29 cellular contexts compared by ENCODE assay signal in the genomic region with DNA sequence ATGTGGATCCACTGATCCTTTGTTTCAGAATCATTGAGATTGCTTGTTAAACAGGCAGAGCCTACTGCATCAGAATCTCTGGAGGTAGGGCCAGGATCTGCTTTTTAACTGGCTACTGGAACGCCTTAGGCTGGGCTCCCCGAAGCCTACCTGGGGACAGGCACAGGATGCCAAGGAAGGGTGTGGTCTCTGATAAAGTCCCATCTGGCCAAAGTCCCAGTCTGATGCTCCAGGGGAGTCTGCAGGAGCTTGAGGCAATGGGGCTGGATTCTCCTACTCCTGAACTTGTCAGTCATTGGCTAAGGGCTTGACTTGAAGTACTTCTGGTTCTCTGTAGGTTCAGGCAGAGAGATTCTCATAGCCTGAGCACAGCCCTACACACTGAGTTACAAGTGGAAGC. TPM values are rescaled to one million over a fixed set of nuclear protein-coding genes. Genes with fewer than 3 reads are reported as not detected.
"Had no signal": no experiment of that assay in that cellular context is flagged by ENCODE, and none has a peak within 500 bp of the region (broad histone marks: within the 10 kb centered on the region; RNA-seq: fewer than 3 reads in every experiment).

No MANE protein-coding gene starts in this region.

- H3K4me3 Mint-ChIP-seq: effector memory CD8-positive, alpha-beta T cell; mesothelial cell of epicardium; naive B cell; natural killer cell treated with Interleukin-12 subunit alpha and Interleukin-12 subunit beta and Interleukin-15 and Interleukin-18, amount 100 ng/mL, for 72 hours; neural crest cell; stimulated activated effector memory CD8-positive, alpha-beta T cell treated with anti-CD3 and anti-CD28 coated beads, Interleukin-12 subunit alpha, Interleukin-12 subunit beta, amount 100 ng/mL, for 72 hours; type B pancreatic cell had no signal

- DNase-seq: cortex of kidney; effector memory CD8-positive, alpha-beta T cell; erythroblast; esophagus squamous epithelium; foreskin melanocyte; glutamatergic neuron; heart right ventricle; hypothalamus; mesenchymal stem cell; naive B cell; right lobe of liver; stimulated activated CD4-positive, alpha-beta T cell treated with anti-CD3 and anti-CD28 coated beads, Interleukin-2, amount 100 ng/mL, for 24 hours; stimulated activated CD4-positive, alpha-beta T cell treated with anti-CD3 and anti-CD28 coated beads, Interleukin-4, amount 100 ng/mL, for 24 hours; stimulated activated naive CD8-positive, alpha-beta T cell treated with anti-CD3 and anti-CD28 coated beads, Interleukin-15, Interleukin-2, amounts not matched to agents 100 U/mL and 50 U/mL, for 24 hours; substantia nigra; testis; tibial artery had no signal

- H3K36me3 ChIP-seq: esophagus squamous epithelium, heart right ventricle, neutrophil, right lobe of liver, tibial artery had no signal

- H3K9me3 Mint-ChIP-seq: effector memory CD8-positive, alpha-beta T cell; natural killer cell treated with Interleukin-12 subunit alpha and Interleukin-12 subunit beta and Interleukin-15 and Interleukin-18, amount 100 ng/mL, for 72 hours; stimulated activated effector memory CD8-positive, alpha-beta T cell treated with anti-CD3 and anti-CD28 coated beads, Interleukin-12 subunit alpha, Interleukin-12 subunit beta, amount 100 ng/mL, for 72 hours had no signal

- H3K27ac Mint-ChIP-seq: effector memory CD8-positive, alpha-beta T cell; mesothelial cell of epicardium; natural killer cell treated with Interleukin-12 subunit alpha and Interleukin-12 subunit beta and Interleukin-15 and Interleukin-18, amount 100 ng/mL, for 72 hours; progenitor cell of endocrine pancreas; stimulated activated effector memory CD8-positive, alpha-beta T cell treated with anti-CD3 and anti-CD28 coated beads, Interleukin-12 subunit alpha, Interleukin-12 subunit beta, amount 100 ng/mL, for 72 hours; type B pancreatic cell had no signal

- H3K4me3 ChIP-seq: esophagus squamous epithelium, heart right ventricle, mucosa of descending colon, right lobe of liver, testis, tibial artery had no signal

- H3K4me1 ChIP-seq: esophagus squamous epithelium, heart right ventricle, parathyroid adenoma, right lobe of liver, testis, tibial artery had no signal

- H3K4me1 Mint-ChIP-seq: mesothelial cell of epicardium; neural crest cell; stimulated activated effector memory CD8-positive, alpha-beta T cell treated with anti-CD3 and anti-CD28 coated beads, Interleukin-12 subunit alpha, Interleukin-12 subunit beta, amount 100 ng/mL, for 72 hours had no signal

- H3K27me3 ChIP-seq: right lobe of liver, testis had no signal

- ATAC-seq: effector memory CD8-positive, alpha-beta T cell; heart right ventricle; left lobe of liver; mucosa of descending colon; natural killer cell treated with Interleukin-12 subunit alpha and Interleukin-12 subunit beta and Interleukin-15 and Interleukin-18, amount 100 ng/mL, for 72 hours; right lobe of liver; stimulated activated effector memory CD8-positive, alpha-beta T cell treated with anti-CD3 and anti-CD28 coated beads, Interleukin-12 subunit alpha, Interleukin-12 subunit beta, amount 100 ng/mL, for 72 hours; stimulated activated naive CD8-positive, alpha-beta T cell treated with anti-CD3 and anti-CD28 coated beads, Interleukin-15, Interleukin-2, amounts not matched to agents 100 U/mL and 50 U/mL, for 24 hours had no signal

- H3K36me3 Mint-ChIP-seq: mesothelial cell of epicardium; natural killer cell treated with Interleukin-12 subunit alpha and Interleukin-12 subunit beta and Interleukin-15 and Interleukin-18, amount 100 ng/mL, for 72 hours; stimulated activated effector memory CD8-positive, alpha-beta T cell treated with anti-CD3 and anti-CD28 coated beads, Interleukin-12 subunit alpha, Interleukin-12 subunit beta, amount 100 ng/mL, for 72 hours; type B pancreatic cell had no signal

- H3K27ac ChIP-seq: esophagus squamous epithelium, heart right ventricle, neutrophil, parathyroid adenoma, right lobe of liver, testis, tibial artery had no signal

- H3K9me3 ChIP-seq: esophagus squamous epithelium, heart right ventricle, mucosa of descending colon, neutrophil, right lobe of liver, testis, tibial artery had no signal

RNA-seq across cellular contexts. Expression of a gene that starts 22.4 kb away (rescaled TPM):
- total RNA-seq: dermis microvascular lymphatic vessel endothelial cell; heart right ventricle; left lobe of liver; lung microvascular endothelial cell; mesothelial cell of epicardium; natural killer cell treated with Interleukin-12 subunit alpha and Interleukin-12 subunit beta and Interleukin-15 and Interleukin-18, amount 100 ng/mL, for 72 hours; neural crest cell; right lobe of liver had no signal
